ENCODE assay signal across 8 cellular contexts in the genomic region with DNA sequence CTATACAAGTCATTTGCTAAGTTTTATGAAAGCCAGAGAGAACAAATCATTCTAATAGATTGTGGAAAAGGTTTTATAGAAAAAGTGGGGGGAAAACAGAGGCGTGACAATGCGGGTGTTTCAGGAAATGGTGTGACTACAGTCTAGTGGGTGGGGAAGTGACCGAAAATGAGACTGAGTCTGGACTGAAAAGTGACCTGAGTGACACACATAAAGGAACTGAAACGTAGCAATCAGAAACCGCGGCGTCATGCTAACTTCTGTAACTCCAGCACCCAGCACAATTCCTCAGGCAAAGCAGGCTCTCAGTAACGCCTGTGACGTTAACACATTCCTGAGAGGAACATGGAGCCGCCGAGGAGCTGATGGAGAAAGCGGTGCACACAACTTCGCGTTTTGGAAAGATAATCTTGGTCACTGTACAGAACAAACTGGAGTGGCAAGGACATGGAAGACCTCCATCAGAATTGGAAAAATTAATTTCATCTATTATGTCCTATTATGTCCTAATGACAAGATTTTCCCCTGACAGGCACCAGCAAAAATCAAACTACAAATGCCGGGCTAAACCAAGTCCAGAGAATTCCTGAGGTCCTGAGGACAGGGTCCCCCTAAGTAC. TPM values are rescaled to one million over a fixed set of nuclear protein-coding genes. Genes with fewer than 3 reads are reported as not detected.
DNase-seq lines count a peak whose midpoint lies in the region; ATAC-seq and TF ChIP-seq lines count a peak whose summit lies in the region.

No MANE protein-coding gene starts in this region.

- H2BK20ac ChIP-seq in H9 (ENCODE audit: low read depth, low read length, poor library complexity, severe bottlenecking), result no peak overlapping the region

- WGBS in H9 (ENCODE audit: extremely low coverage, insufficient read length, low lambda C conversion rate), result no CpG with 5 or more reads among the region's 15 CpGs

- H2BK12ac ChIP-seq in H9 (ENCODE audit: insufficient read length, low read depth, low read length), result no peak overlapping the region

- TF ChIP-seq CTCF in H9 (conservative IDR thresholded peaks at IDR 0.05), result no peak

- H3K4ac ChIP-seq in H9 (ENCODE audit: low read depth, low read length), result no peak overlapping the region

- H3T11ph ChIP-seq in H9 (ENCODE audit: low read length), result no peak overlapping the region

- H3K18ac ChIP-seq in H9 (ENCODE audit: insufficient read length, low read depth, low read length), result no peak overlapping the region

- no peaks in the 10 kb centered on the region for H3K9me3 ChIP-seq in H9 (ENCODE audit: control insufficient read depth, low read depth, low read length)

- no peak overlapping the region for H3K23ac ChIP-seq in H9 (ENCODE audit: insufficient read length, low read depth, low read length)

- no peak overlapping the region for H3K27ac Mint-ChIP-seq in activated naive CD8-positive, alpha-beta T cell treated with anti-CD3 and anti-CD28 coated beads, Interleukin-2, amount 50 U/mL, for 24 hours
- H3K27ac Mint-ChIP-seq in H9, result no peak overlapping the region

- no peak overlapping the region for H4K5ac ChIP-seq in H9 (ENCODE audit: insufficient read length, low read depth, low read length)

- H3K4me1 ChIP-seq in H9 (ENCODE audit: insufficient read depth, low read length), result no peaks in the 10 kb centered on the region; the same call in 1 of the 2 replicates

- H3K4me1 Mint-ChIP-seq in activated naive CD8-positive, alpha-beta T cell treated with anti-CD3 and anti-CD28 coated beads, Interleukin-2, amount 50 U/mL, for 24 hours, result peaks cover under 1% of the 10 kb centered on the region
- peaks cover 8 to 9% of the 10 kb centered on the region in 2 experiments for H3K4me1 Mint-ChIP-seq in H9

- H2AFZ ChIP-seq in H9 (ENCODE audit: low read length), result no peak overlapping the region

- H3K4me3 Mint-ChIP-seq in activated naive CD8-positive, alpha-beta T cell treated with anti-CD3 and anti-CD28 coated beads, Interleukin-2, amount 50 U/mL, for 24 hours, result no peak overlapping the region
- no peak overlapping the region for H3K4me3 Mint-ChIP-seq in H9

- peaks cover 15% of the 10 kb centered on the region for H3K9me3 Mint-ChIP-seq in activated naive CD8-positive, alpha-beta T cell treated with anti-CD3 and anti-CD28 coated beads, Interleukin-2, amount 50 U/mL, for 24 hours
- H3K9me3 Mint-ChIP-seq in H9, result 0 out of 5 replicates have a peak, but pooled peaks cover 0 to 3% of the 10 kb centered on the region in 2 experiments

- no peak overlapping the region for H4K8ac ChIP-seq in H9 (replicated peaks; ENCODE audit: insufficient read length, low read depth, low read length)

- no peak overlapping the region for H2BK5ac ChIP-seq in H9 (ENCODE audit: insufficient read length, low read length)

- no peak overlapping the region for H3K9ac ChIP-seq in H9 (ENCODE audit: extremely low read depth, insufficient read length, low read length)

- H3K14ac ChIP-seq in H9 (ENCODE audit: insufficient read depth, low read length), result no peak overlapping the region

- H4K91ac ChIP-seq in H9 (ENCODE audit: insufficient read length, low read depth, low read length), result no peak overlapping the region

- no peak overlapping the region for H3K56ac ChIP-seq in H9 (ENCODE audit: insufficient read length, low read depth, low read length)

- no peak overlapping the region for H3K4me2 ChIP-seq in H9 (ENCODE audit: insufficient read depth, insufficient read length, low read length)

- H3K79me2 ChIP-seq in H9 (ENCODE audit: insufficient read depth, low read length), result peaks cover 3% of the 10 kb centered on the region; the same call in 1 of the 2 replicates

- no peaks in the 10 kb centered on the region for H3K79me1 ChIP-seq in H9 (ENCODE audit: insufficient read depth, low read depth, low read length, poor library complexity, severe bottlenecking)

- no peaks in the 10 kb centered on the region for H3K23me2 ChIP-seq in H9 (ENCODE audit: insufficient read length, low read depth, low read length, poor library complexity, severe bottlenecking)

- no peaks in the 10 kb centered on the region for H4K20me1 ChIP-seq in H9 (ENCODE audit: control insufficient read depth, insufficient read depth, insufficient read length)

- H3K27ac ChIP-seq in H9 (ENCODE audit: insufficient read length, low read depth, low read length), result no peak overlapping the region

- no peaks in the 10 kb centered on the region for H3K27me3 ChIP-seq in H9 (ENCODE audit: insufficient read depth, low read length)

- ATAC-seq in GM19468 (IDR thresholded peaks at IDR 0.05; ENCODE audit: extremely low read depth, unreplicated experiment) (peak; percentile 93), HG03520 (IDR thresholded peaks at IDR 0.05; ENCODE audit: unreplicated experiment) (peak; percentile 95)
- peak; percentile 48 for ATAC-seq in activated naive CD8-positive, alpha-beta T cell treated with anti-CD3 and anti-CD28 coated beads, Interleukin-2, amount 50 U/mL, for 24 hours

- no peaks in the 10 kb centered on the region for H3K27me3 Mint-ChIP-seq in activated naive CD8-positive, alpha-beta T cell treated with anti-CD3 and anti-CD28 coated beads, Interleukin-2, amount 50 U/mL, for 24 hours
- no peaks in the 10 kb centered on the region for H3K27me3 Mint-ChIP-seq in H9 (ENCODE audit: low read depth)

- peaks cover 38% of the 10 kb centered on the region for H3K36me3 Mint-ChIP-seq in activated naive CD8-positive, alpha-beta T cell treated with anti-CD3 and anti-CD28 coated beads, Interleukin-2, amount 50 U/mL, for 24 hours (ENCODE audit: low read depth)
- H3K36me3 Mint-ChIP-seq in H9 (ENCODE audit: insufficient read depth in 1 of 3, low read depth in 3 of 3), result no peaks in the 10 kb centered on the region; a peak in 1 of 7 replicates

- peak; percentile 64 for DNase-seq in EL
- peak; percentile 59 for DNase-seq in activated naive CD8-positive, alpha-beta T cell treated with anti-CD3 and anti-CD28 coated beads, Interleukin-2, amount 50 U/mL, for 24 hours
- DNase-seq in pons (ENCODE audit: low spot score), result peak; percentile 65
- DNase-seq in H9, result no peak
- DNase-seq in ecto neural progenitor cell (ENCODE audit: low spot score), result no peak
- DNase-seq in A172 (ENCODE audit: low spot score), result no peak

- H2BK15ac ChIP-seq in H9 (ENCODE audit: low read depth, low read length), result no peak overlapping the region

- no peak overlapping the region for H2AK5ac ChIP-seq in H9 (ENCODE audit: insufficient read length, low read length)

- H2BK120ac ChIP-seq in H9 (ENCODE audit: low read depth, low read length, poor library complexity, severe bottlenecking), result no peak overlapping the region

RNA-seq across cellular contexts. Expression of a gene that starts 1.4 kb away (rescaled TPM):
- total RNA-seq in H9 (2021), result 0.04 TPM in 1 of 2 replicates, not detected in the other
- total RNA-seq in A172 (2014; rRNA removed; shearing (Covaris generic)), result 0.17 and 0.29 TPM in 2 replicates

Comparison
In these comparisons a context has a peak if more than half of its experiments do, and no peak if none do; other contexts are left out.
1. DNase-seq: peak in EL (single experiment), activated naive CD8-positive, alpha-beta T cell treated with anti-CD3 and anti-CD28 coated beads, Interleukin-2, amount 50 U/mL, for 24 hours (single experiment) and pons (single experiment); none in H9 (single experiment), ecto neural progenitor cell (single experiment) and A172 (single experiment).
2. Peak in every context shown above with its lines, with median percentiles within 50 percentile points of each other: ATAC-seq.